Comparison of ENCODE assay signal across 8 cellular contexts in genomic region chr12:31659087-31659942, GRCh38. TPM values are rescaled to one million over a fixed set of nuclear protein-coding genes. Genes with fewer than 3 reads are reported as not detected.
DNase-seq lines count a peak whose midpoint lies in the region; ATAC-seq and TF ChIP-seq lines count a peak whose summit lies in the region.

Gene ETFBKMT (plus strand): TSS chr12:31659688. CDS start chr12:31661954, 2,266 bp downstream.

- H3K4me3 ChIP-seq in GM12875 (ENCODE audit: low read depth, low read length), result peak within 1 kb of the TSS; percentile 56

- intact Hi-C loops in left cardiac atrium (cut with DNase I) (loop anchor here (10.0 kb wide), 2 partner anchors 655 to 1015 kb away; partner anchors contain the start of gene DNM1L (in 1 of the 2)), posterior vena cava (cut with DNase I) (loop anchor here in 1 of 2 donors (10.0 kb wide), 1 partner anchor 645 kb away; no protein-coding TSS in a partner anchor)

- ATAC-seq in HG02798 (IDR thresholded peaks at IDR 0.05; ENCODE audit: poor library complexity, unreplicated experiment) (peak; percentile 99), left cardiac atrium (peak; percentile 95 to 97)

- 0 out of 2 replicates have a peak, but pooled peaks have one; percentile 18 for TF ChIP-seq CTCF in GM12875 (IDR thresholded peaks at IDR 0.05; ENCODE audit: borderline replicate concordance, insufficient read depth, low read depth, low read length)

- DNase-seq in NCI-H1436 (lab: John Stamatoyannopoulos, UW) (peak; percentile 91), T follicular helper cell (ENCODE audit: low read depth) (peak; percentile 87), amniotic stem cell (lab: John Stamatoyannopoulos, UW) (peak; percentile 43), left cardiac atrium (peak; percentile 87), posterior vena cava (ENCODE audit: low spot score) (peak; percentile 95), ureter (ENCODE audit: low spot score) (peak; percentile 92)

RNA-seq across cellular contexts. Expression of gene ETFBKMT, which starts in this region (rescaled TPM):
- total RNA-seq in left cardiac atrium (1 to 10 TPM; 4.6 to 5.4 TPM), posterior vena cava (1 to 10 TPM; 2.9 to 3.2 TPM), ureter (5.6 TPM)

Comparison
In these comparisons a context has a peak if more than half of its experiments do, and no peak if none do; other contexts are left out.
1. Peak in every context shown above with its lines: DNase-seq, ATAC-seq and H3K4me3 ChIP-seq.
2. DNase-seq: peak in every context shown above with its lines; median percentile 95 in posterior vena cava; 92 in ureter; 91 in NCI-H1436; 87 in T follicular helper cell; 87 in left cardiac atrium; 43 in amniotic stem cell.